Comparison of ENCODE assay signal across 1 cellular context in genomic region chr3:99955773-99956562, GRCh38.
TF ChIP-seq lines count a peak whose summit lies in the region.

No MANE protein-coding gene starts in this region.

TF ChIP-seq in HepG2, 621 proteins besides CTCF, POLR2A, EP300 and RAD21 (continued from another document):
- no peak for TF ChIP-seq ZBTB40 (IDR thresholded peaks at IDR 0.05)
- no peak for TF ChIP-seq ZBTB40 (CRISPR knock-in tag; IDR thresholded peaks at IDR 0.05)
- no peak for TF ChIP-seq ZNF737 (CRISPR knock-in tag; IDR thresholded peaks at IDR 0.05; ENCODE audit: borderline replicate concordance)
- TF ChIP-seq ISL2 (CRISPR knock-in tag; IDR thresholded peaks at IDR 0.05): no peak
- no peak for TF ChIP-seq ZNF564 (CRISPR knock-in tag; IDR thresholded peaks at IDR 0.05)
- TF ChIP-seq ZNF484 (CRISPR knock-in tag; IDR thresholded peaks at IDR 0.05; ENCODE audit: borderline replicate concordance, low read depth): no peak
- TF ChIP-seq ARID4A (CRISPR knock-in tag; IDR thresholded peaks at IDR 0.05; ENCODE audit: borderline replicate concordance): no peak; the same call in 1 of the 2 replicates
- no peak for TF ChIP-seq GABPA (IDR thresholded peaks at IDR 0.05; ENCODE audit: low read depth, low read length)
- TF ChIP-seq GABPA (CRISPR knock-in tag; IDR thresholded peaks at IDR 0.05; ENCODE audit: low read depth): no peak
